In genomic region chr11:103536335-103536722, GRCh38 we compare ENCODE assay signal across 17 cellular contexts.
DNase-seq lines count a peak whose midpoint lies in the region; ATAC-seq, FAIRE-seq and TF ChIP-seq lines count a peak whose summit lies in the region.
"Had no signal": no experiment of that assay in that cellular context is flagged by ENCODE, and none has a peak within 500 bp of the region (broad histone marks: within the 10 kb centered on the region; RNA-seq: fewer than 3 reads in every experiment).

No MANE protein-coding gene starts in this region.

- 97% methylated on average over 10 of the region's 10 CpGs for WGBS in mesenchymal stem cell
- WGBS in aorta, 2 donors = 17 to 28% methylated on average over 10 of the region's 10 CpGs

- H2AK5ac ChIP-seq in mesenchymal stem cell (ENCODE audit: low read length, severe bottlenecking) = no peak overlapping the region

- no peak overlapping the region for H2BK5ac ChIP-seq in mesenchymal stem cell (ENCODE audit: low read depth, low read length, poor library complexity, severe bottlenecking)

- no peak for TF ChIP-seq POLR2A in GM12892 (IDR thresholded peaks at IDR 0.05; ENCODE audit: low read depth, low read length)

- no peaks in the 10 kb centered on the region for H3K9me3 ChIP-seq in mesenchymal stem cell (ENCODE audit: control insufficient read depth, low read length)
- H3K9me3 ChIP-seq in aorta (ENCODE audit: control insufficient read depth, low read length) = no peaks in the 10 kb centered on the region

- H3K27me3 ChIP-seq in mesenchymal stem cell (ENCODE audit: control insufficient read depth in 1 of 2, insufficient read depth in 1 of 2, low read length in 2 of 2) = no peaks in the 10 kb centered on the region
- H3K27me3 ChIP-seq in aorta (ENCODE audit: control insufficient read depth in 1 of 2, insufficient read depth in 2 of 2, low read length in 1 of 2) = no peaks in the 10 kb centered on the region

- no peak overlapping the region for H2BK12ac ChIP-seq in mesenchymal stem cell (ENCODE audit: low read length in 2 of 2)

- no peak for FAIRE-seq in GM12892 (lab: Jason Lieb, UNC)
- FAIRE-seq: keratinocyte had no signal

- intact Hi-C loops in aorta (cut with DNase I) = no loop called here

- DNase-seq in DMS 273 (lab: John Stamatoyannopoulos, UW; ENCODE audit: unreplicated experiment) = peak; percentile 43
- DNase-seq in DMS 273 treated with DMSO at 0.1 percent for 48 hours (lab: John Stamatoyannopoulos, UW) = no peak
- DNase-seq in choroid plexus epithelial cell (ENCODE audit: low read depth) = no peak
- DNase-seq in mesenchymal stem cell = no peak
- no peak for DNase-seq in aorta
- DNase-seq in hepatic stellate cell (ENCODE audit: low spot score) = no peak
- DNase-seq in GM12892 (ENCODE audit: insufficient read length) = no peak
- no peak for DNase-seq in NK-92 treated with Interleukin-12 subunit alpha and Interleukin-12 subunit beta, amount 100 ng/mL, for 24 hours (lab: John Stamatoyannopoulos, UW)
- DNase-seq: activated naive CD4-positive, alpha-beta T cell; C1 segment of cervical spinal cord; DMS53; NCI-H2107; nucleus accumbens; T-helper 9 cell had no signal

- H2BK15ac ChIP-seq in mesenchymal stem cell (ENCODE audit: low read depth, poor library complexity, severe bottlenecking) = no peak overlapping the region

- no peak overlapping the region for H4K91ac ChIP-seq in mesenchymal stem cell (ENCODE audit: low read length)

- no peak overlapping the region for H3K27ac ChIP-seq in mesenchymal stem cell (ENCODE audit: low read length, poor library complexity, severe bottlenecking)
- no peak overlapping the region for H3K27ac ChIP-seq in aorta (ENCODE audit: low read depth in 1 of 2, low read length in 2 of 2)
- H3K27ac ChIP-seq: 22Rv1, skin epidermis had no signal

- H3K18ac ChIP-seq in mesenchymal stem cell (ENCODE audit: low read depth in 1 of 2, low read length in 2 of 2) = no peak overlapping the region

- H3K79me1 ChIP-seq in mesenchymal stem cell (replicated peaks; ENCODE audit: low read length, poor library complexity, severe bottlenecking) = no peaks in the 10 kb centered on the region

- peak overlapping the region; percentile 57 for H3K9ac ChIP-seq in mesenchymal stem cell (ENCODE audit: low read length)

- no peaks in the 10 kb centered on the region for H3K36me3 ChIP-seq in mesenchymal stem cell (ENCODE audit: control insufficient read depth in 1 of 2, insufficient read depth in 2 of 2, low read depth in 1 of 2, low read length in 2 of 2)
- no peaks in the 10 kb centered on the region for H3K36me3 ChIP-seq in aorta (ENCODE audit: control insufficient read depth in 1 of 2, insufficient read depth in 2 of 2, low read length in 1 of 2)

- peak; percentile 43 for ATAC-seq in aorta (ENCODE audit: low FRiP score)

- no peak overlapping the region for H3K14ac ChIP-seq in mesenchymal stem cell (ENCODE audit: low read length in 2 of 2)

- no peak overlapping the region for H2AFZ ChIP-seq in mesenchymal stem cell (ENCODE audit: low read depth, low read length)

- peak overlapping the region; percentile 26 for H3K4me3 ChIP-seq in choroid plexus epithelial cell (ENCODE audit: low read depth, low read length)
- H3K4me3 ChIP-seq in mesenchymal stem cell (ENCODE audit: insufficient read depth in 1 of 2, low read depth in 1 of 2, low read length in 2 of 2) = peak overlapping the region in 1 of 2 experiments; percentile 11
- no peak overlapping the region for H3K4me3 ChIP-seq in aorta (ENCODE audit: low read length in 2 of 2)
- H3K4me3 ChIP-seq: skin epidermis had no signal

- no peak overlapping the region for H2BK120ac ChIP-seq in mesenchymal stem cell (ENCODE audit: low read depth, low read length)

- no peak for TF ChIP-seq CTCF in choroid plexus epithelial cell (conservative IDR thresholded peaks at IDR 0.05; ENCODE audit: low read depth, low read length)

- H3K4me1 ChIP-seq in mesenchymal stem cell (ENCODE audit: control insufficient read depth, insufficient read depth, low read depth, low read length) (peaks cover 4% of the 10 kb centered on the region), aorta (ENCODE audit: control insufficient read depth in 1 of 2, insufficient read depth in 2 of 2, low read length in 2 of 2) (no peaks in the 10 kb centered on the region)

- H3K23ac ChIP-seq in mesenchymal stem cell (ENCODE audit: low read length in 2 of 2) = no peak overlapping the region

- H3K4me2 ChIP-seq in mesenchymal stem cell (ENCODE audit: low read length, poor library complexity, severe bottlenecking) = no peak overlapping the region

- H4K8ac ChIP-seq in mesenchymal stem cell (ENCODE audit: low read length) = no peak overlapping the region

- no peak overlapping the region for H3K4ac ChIP-seq in mesenchymal stem cell (ENCODE audit: low read depth in 1 of 2, low read length in 2 of 2)
